Comparison of ENCODE assay signal across 23 cellular contexts in the genomic region with DNA sequence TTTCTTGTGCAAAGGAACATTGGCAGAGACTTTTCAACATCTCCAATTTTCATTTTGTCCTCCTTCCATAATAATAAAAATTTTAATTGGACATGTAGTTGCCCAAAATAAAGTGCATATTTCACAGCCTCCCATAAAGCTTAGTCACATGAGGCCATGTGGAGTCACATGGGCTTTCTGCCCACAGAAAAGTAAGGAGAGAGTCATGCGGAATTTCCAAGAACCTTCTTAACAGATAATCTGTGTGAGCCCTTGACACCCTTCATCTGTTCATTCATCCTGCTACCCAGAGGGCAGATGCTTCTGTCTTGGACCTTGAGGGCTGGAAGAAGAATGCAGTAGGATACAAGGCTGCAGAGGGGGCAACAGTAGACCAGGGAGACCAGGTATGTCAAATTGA.
"Had no signal": no experiment of that assay in that cellular context is flagged by ENCODE, and none has a peak within 500 bp of the region (broad histone marks: within the 10 kb centered on the region; RNA-seq: fewer than 3 reads in every experiment).

No MANE protein-coding gene starts in this region.

- H3K4me3 ChIP-seq: dorsolateral prefrontal cortex, hepatocyte, lung, prostate gland, right lobe of liver, testis, tibial nerve, upper lobe of right lung, vagina had no signal

- H3K36me3 ChIP-seq: prostate gland, right lobe of liver, tibial nerve, upper lobe of right lung, vagina had no signal

- H2AFZ ChIP-seq: hepatocyte, parathyroid adenoma had no signal

- DNase-seq: cortex of kidney; dorsolateral prefrontal cortex; effector CD8-positive, alpha-beta T cell; head of caudate nucleus; kidney; left colon; left ventricle myocardium superior; mesendoderm; naive B cell; right lobe of liver; stimulated activated CD4-positive, alpha-beta T cell treated with anti-CD3 and anti-CD28 coated beads, Interleukin-1b, Interleukin-23, amount 100 ng/mL, for 48 hours; stimulated activated CD4-positive, alpha-beta T cell treated with anti-CD3 and anti-CD28 coated beads, Interleukin-4, amount 100 ng/mL, for 4 hours; stimulated activated naive B cell treated with anti-CD40 and anti-IgM and Interleukin-4, amounts not matched to agents 10 μg/mL and 1 μg/mL and 100 μg/mL, for 72 hours; stimulated activated naive CD8-positive, alpha-beta T cell treated with anti-CD3 and anti-CD28 coated beads, Interleukin-15, amount 100 ng/mL, for 72 hours; testis; upper lobe of right lung had no signal

- FAIRE-seq: kidney had no signal

- H3K9me3 ChIP-seq: prostate gland, right lobe of liver, testis, tibial nerve, upper lobe of right lung, vagina had no signal

- H3K4me1 ChIP-seq: parathyroid adenoma, prostate gland, right lobe of liver, tibial nerve, upper lobe of right lung, vagina had no signal

- H3K27ac ChIP-seq: dorsolateral prefrontal cortex, hepatocyte, parathyroid adenoma, prostate gland, right lobe of liver, testis, tibial nerve, upper lobe of right lung, vagina had no signal

- H3K4me2 ChIP-seq: hepatocyte had no signal

- H3K79me2 ChIP-seq: hepatocyte, parathyroid adenoma had no signal

- ATAC-seq: esophagus mucosa; left colon; left ventricle myocardium superior; right lobe of liver; stimulated activated naive B cell treated with anti-CD40 and anti-IgM and Interleukin-4, amounts not matched to agents 10 μg/mL and 1 μg/mL and 100 μg/mL, for 72 hours; stimulated activated naive CD8-positive, alpha-beta T cell treated with anti-CD3 and anti-CD28 coated beads, Interleukin-15, amount 100 ng/mL, for 72 hours; upper lobe of right lung had no signal

- H3K27me3 ChIP-seq: dorsolateral prefrontal cortex, hepatocyte, right lobe of liver, testis, tibial nerve, upper lobe of right lung, vagina had no signal

- H3K9ac ChIP-seq: parathyroid adenoma had no signal
